In genomic region chr15:92902020-92902419, GRCh38 we compare ENCODE assay signal across 9 cellular contexts. TPM values are rescaled to one million over a fixed set of nuclear protein-coding genes. Genes with fewer than 3 reads are reported as not detected.
DNase-seq lines count a peak whose midpoint lies in the region; ATAC-seq, FAIRE-seq and TF ChIP-seq lines count a peak whose summit lies in the region.
"Had no signal": no experiment of that assay in that cellular context is flagged by ENCODE, and none has a peak within 500 bp of the region (broad histone marks: within the 10 kb centered on the region; RNA-seq: fewer than 3 reads in every experiment).

No MANE protein-coding gene starts in this region.

- H3K36me3 ChIP-seq in SK-N-SH (replicated peaks in 1 of 2; ENCODE audit: control insufficient read depth in 1 of 2, insufficient read depth in 2 of 2, low read length in 1 of 2) (peaks cover 34 to 59% of the 10 kb centered on the region in 2 experiments), iPS-18a (ENCODE audit: control insufficient read depth, low read depth, low read length) (peaks cover 24% of the 10 kb centered on the region), stomach smooth muscle (ENCODE audit: control insufficient read depth in 2 of 2, insufficient read depth in 2 of 2, low read length in 2 of 2) (peaks cover 0 to 16% of the 10 kb centered on the region in 2 donors)

- H4K20me1 ChIP-seq in SK-N-SH (ENCODE audit: insufficient read depth), result no peaks in the 10 kb centered on the region; the same call in 1 of the 2 replicates

- CTCF ChIA-PET in SK-N-SH (lab: Yijun Ruan, JAX), result interaction anchor here (1.0 to 4.7 kb wide), 4 partner anchors 16 to 105 kb away, joined by 3 to 17 read pairs (median 11); no protein-coding TSS in a partner anchor

- no peak for TF ChIP-seq CTCF in SK-N-SH (IDR thresholded peaks at IDR 0.05)

- TF ChIP-seq POLR2A in H54 (IDR thresholded peaks at IDR 0.05; ENCODE audit: low read depth, low read length), result no peak

- peaks cover 34% of the 10 kb centered on the region for H3K4me1 Mint-ChIP-seq in activated T-helper 17 cell treated with anti-CD3 and anti-CD28 coated beads, Interleukin-2, amount 50 U/mL, for 72 hours

- no peaks in the 10 kb centered on the region for H3K9me3 ChIP-seq in SK-N-SH
- no peaks in the 10 kb centered on the region for H3K9me3 ChIP-seq in iPS-18a (ENCODE audit: control insufficient read depth, low read depth, low read length)
- no peaks in the 10 kb centered on the region for H3K9me3 ChIP-seq in stomach smooth muscle (ENCODE audit: control insufficient read depth in 2 of 2, low read length in 2 of 2)

- peak overlapping the region; percentile 94 for H3K4me3 Mint-ChIP-seq in activated T-helper 17 cell treated with anti-CD3 and anti-CD28 coated beads, Interleukin-2, amount 50 U/mL, for 72 hours

- H2AFZ ChIP-seq in SK-N-SH (ENCODE audit: low read depth), result no peak overlapping the region

- POLR2A ChIA-PET in SK-N-SH (lab: Yijun Ruan, JAX), result interaction anchor here (1.0 to 2.8 kb wide), 2 partner anchors 19 to 91 kb away, joined by 5 to 43 read pairs; no protein-coding TSS in a partner anchor

- no peak for FAIRE-seq in H54 (lab: Jason Lieb, UNC)
- FAIRE-seq: endometrium had no signal

- 0% methylated on average over 2 of the region's 2 CpGs for WGBS in SK-N-SH (ENCODE audit: low lambda C conversion rate)

- TF ChIP-seq EP300 in SK-N-SH (IDR thresholded peaks at IDR 0.05; ENCODE audit: borderline replicate concordance in 1 of 2, low read depth in 1 of 2, low read length in 1 of 2), result no peak

- H3K9me3 Mint-ChIP-seq in activated T-helper 17 cell treated with anti-CD3 and anti-CD28 coated beads, Interleukin-2, amount 50 U/mL, for 72 hours, result peaks cover 5% of the 10 kb centered on the region

- H3K36me3 Mint-ChIP-seq in activated T-helper 17 cell treated with anti-CD3 and anti-CD28 coated beads, Interleukin-2, amount 50 U/mL, for 72 hours (ENCODE audit: low read depth), result peaks cover 98% of the 10 kb centered on the region

- H3K27ac ChIP-seq in SK-N-SH (ENCODE audit: low read depth in 2 of 2, low read length in 1 of 2) (peak overlapping the region; percentile 99 to 100), iPS-18a (ENCODE audit: low read length) (no peak overlapping the region), stomach smooth muscle (ENCODE audit: low read length) (no peak overlapping the region)

- ATAC-seq in SK-N-SH treated with all-trans-retinoic acid at 6 μM for 48 hours, result no peak
- ATAC-seq in activated T-helper 17 cell treated with anti-CD3 and anti-CD28 coated beads, Interleukin-2, amount 50 U/mL, for 72 hours (replicated peaks), result no peak

- no peak for DNase-seq in SK-N-SH
- DNase-seq in H54 (ENCODE audit: insufficient read length, low spot score), result no peak
- no peak for DNase-seq in activated CD4-positive, alpha-beta T cell treated with anti-CD3 and anti-CD28 coated beads, Interleukin-2, amount 50 U/mL, for 1 hour
- no peak for DNase-seq in GDM1 (lab: John Stamatoyannopoulos, UW)

- H3K4me3 ChIP-seq in SK-N-SH (ENCODE audit: low read depth in 2 of 2, low read length in 1 of 2) (peak overlapping the region; percentile 77 to 86), iPS-18a (ENCODE audit: low read length) (peak overlapping the region; percentile 92), stomach smooth muscle (ENCODE audit: low read length in 2 of 2) (peak overlapping the region; percentile 79 to 95)

- H3K4me1 ChIP-seq in SK-N-SH (ENCODE audit: control insufficient read depth in 1 of 2, insufficient read depth in 2 of 2, low read depth in 1 of 2, low read length in 1 of 2), result peaks cover 7 to 22% of the 10 kb centered on the region in 2 experiments
- peaks cover 40% of the 10 kb centered on the region for H3K4me1 ChIP-seq in iPS-18a (ENCODE audit: control insufficient read depth, low read depth, low read length)
- peaks cover 5% of the 10 kb centered on the region for H3K4me1 ChIP-seq in stomach smooth muscle (ENCODE audit: control insufficient read depth, insufficient read depth, low read length)

- H3K4me2 ChIP-seq in SK-N-SH, result peak overlapping the region; percentile 82

- H3K27me3 Mint-ChIP-seq in activated T-helper 17 cell treated with anti-CD3 and anti-CD28 coated beads, Interleukin-2, amount 50 U/mL, for 72 hours, result no peaks in the 10 kb centered on the region

- H3F3A ChIP-seq in SK-N-SH (replicated peaks; ENCODE audit: insufficient read depth), result peaks cover 80% of the 10 kb centered on the region

- peak overlapping the region; percentile 98 for H3K27ac Mint-ChIP-seq in activated T-helper 17 cell treated with anti-CD3 and anti-CD28 coated beads, Interleukin-2, amount 50 U/mL, for 72 hours

- peaks cover 96% of the 10 kb centered on the region for H3K79me2 ChIP-seq in SK-N-SH (ENCODE audit: insufficient read depth)

- H3K9ac ChIP-seq in SK-N-SH, result peak overlapping the region; percentile 98
- H3K9ac ChIP-seq in iPS-18a (ENCODE audit: low read length), result peak overlapping the region; percentile 100
- peak overlapping the region; percentile 92 to 95 for H3K9ac ChIP-seq in stomach smooth muscle (ENCODE audit: low read length in 2 of 2)

- H3K27me3 ChIP-seq in SK-N-SH (ENCODE audit: insufficient read depth) (no peaks in the 10 kb centered on the region), iPS-18a (ENCODE audit: control insufficient read depth, insufficient read depth, low read length) (no peaks in the 10 kb centered on the region), stomach smooth muscle (ENCODE audit: control insufficient read depth in 1 of 2, insufficient read depth in 2 of 2, low read length in 2 of 2) (no peaks in the 10 kb centered on the region)

- no peak for TF ChIP-seq RAD21 in SK-N-SH (IDR thresholded peaks at IDR 0.05; ENCODE audit: low read length)

- H3K9me2 ChIP-seq in SK-N-SH, result no peaks in the 10 kb centered on the region

TF ChIP-seq in SK-N-SH, 30 proteins besides CTCF, POLR2A, EP300 and RAD21 (continues in another document):
- TF ChIP-seq RFX5 (IDR thresholded peaks at IDR 0.05; ENCODE audit: low read length), result no peak
- TF ChIP-seq REST (IDR thresholded peaks at IDR 0.05; ENCODE audit: low read depth, low read length), result no peak
- no peak for TF ChIP-seq GABPA (IDR thresholded peaks at IDR 0.05; ENCODE audit: low read depth)
- no peak for TF ChIP-seq MXI1 (IDR thresholded peaks at IDR 0.05; ENCODE audit: low read depth, low read length)
- no peak for TF ChIP-seq RCOR1 (IDR thresholded peaks at IDR 0.05; ENCODE audit: low read length)

TF ChIP-seq in SK-N-SH treated with all-trans-retinoic acid at 6 μM for 48 hours, 23 proteins besides CTCF, POLR2A, EP300 and RAD21 (continues in another document):
- TF ChIP-seq CREB5 (CRISPR knock-in tag; IDR thresholded peaks at IDR 0.05; ENCODE audit: low read depth) (no peak), ISL1 (CRISPR knock-in tag; IDR thresholded peaks at IDR 0.05) (no peak), ESRRG (CRISPR knock-in tag; IDR thresholded peaks at IDR 0.05) (no peak), CSDC2 (CRISPR knock-in tag; IDR thresholded peaks at IDR 0.05) (no peak), TSHZ2 (CRISPR knock-in tag; IDR thresholded peaks at IDR 0.05) (no peak)

RNA-seq across cellular contexts. Expression of gene CHD2, which starts 1.9 kb away (rescaled TPM):
- polyA plus RNA-seq in SK-N-SH (2012; rRNA removed), result 25.3 and 28.6 TPM in 2 replicates
- 21.5 and 21.8 TPM in 2 replicates for polyA plus RNA-seq in SK-N-SH (2012; cell fraction: cytosol; rRNA removed)
- polyA plus RNA-seq in SK-N-SH (2012; cell fraction: nucleus; rRNA removed), result 73.6 and 98.5 TPM in 2 replicates
- total RNA-seq in activated T-helper 17 cell treated with anti-CD3 and anti-CD28 coated beads, Interleukin-2, amount 50 U/mL, for 72 hours, result 100 to 1,000 TPM; 159 to 357 TPM

Comparison
In these comparisons a context has a peak if more than half of its experiments do, and no peak if none do; other contexts are left out.
1. H3K27ac ChIP-seq: peak in SK-N-SH (2 of 2); none in iPS-18a (single experiment) and stomach smooth muscle (single experiment).
2. Peak in every context shown above with its lines, with median percentiles within 50 percentile points of each other: H3K4me3 ChIP-seq and H3K9ac ChIP-seq.